ENCODE assay signal across 15 cellular contexts in genomic region chr4:139817657-139818452, GRCh38.
DNase-seq lines count a peak whose midpoint lies in the region; ATAC-seq and TF ChIP-seq lines count a peak whose summit lies in the region.
"Had no signal": no experiment of that assay in that cellular context is flagged by ENCODE, and none has a peak within 500 bp of the region (broad histone marks: within the 10 kb centered on the region; RNA-seq: fewer than 3 reads in every experiment).

No MANE protein-coding gene starts in this region.

- H2AFZ ChIP-seq in Loucy (ENCODE audit: low read length) = no peak overlapping the region

- CTCF ChIA-PET in naive thymus-derived CD4-positive, alpha-beta T cell (lab: Charles Lee) = no interaction called here

- H3K9me3 ChIP-seq in BLaER1 treated with 17β-estradiol and CSF1 and Interleukin-3, amounts not matched to agents 10 nM and 100 nM (replicated peaks in 1 of 11) = peaks cover 0 to 12% (median 8%) of the 10 kb centered on the region in 11 experiments; a peak in 12 of 22 replicates
- H3K9me3 ChIP-seq in Loucy (ENCODE audit: insufficient read depth, low read depth, low read length) = no peaks in the 10 kb centered on the region
- no peaks in the 10 kb centered on the region for H3K9me3 ChIP-seq in ascending aorta
- no peaks in the 10 kb centered on the region for H3K9me3 ChIP-seq in naive thymus-derived CD4-positive, alpha-beta T cell (ENCODE audit: control insufficient read depth in 2 of 3, low read length in 3 of 3)
- H3K9me3 ChIP-seq: vagina had no signal

- no peak overlapping the region for H3K4me3 Mint-ChIP-seq in naive thymus-derived CD4-positive, alpha-beta T cell
- H3K4me3 Mint-ChIP-seq: activated naive CD8-positive, alpha-beta T cell; stimulated activated effector memory CD8-positive, alpha-beta T cell treated with anti-CD3 and anti-CD28 coated beads, Interleukin-12 subunit alpha, Interleukin-12 subunit beta, amount 100 ng/mL, for 72 hours had no signal

- POLR2A ChIA-PET in naive thymus-derived CD4-positive, alpha-beta T cell (lab: Charles Lee) = no interaction called here

- no peak overlapping the region for H3K4me3 ChIP-seq in BLaER1 treated with 17β-estradiol and CSF1 and Interleukin-3, amounts not matched to agents 10 nM and 100 nM
- no peak overlapping the region for H3K4me3 ChIP-seq in Loucy (ENCODE audit: low read length, poor library complexity, severe bottlenecking)
- no peak overlapping the region for H3K4me3 ChIP-seq in ascending aorta
- no peak overlapping the region for H3K4me3 ChIP-seq in naive thymus-derived CD4-positive, alpha-beta T cell (ENCODE audit: low read length)
- H3K4me3 ChIP-seq: GM12878, vagina had no signal

- peaks cover 0 to 17% (median 8%) of the 10 kb centered on the region in 11 experiments; a peak in 8 of 22 replicates for H3K36me3 ChIP-seq in BLaER1 treated with 17β-estradiol and CSF1 and Interleukin-3, amounts not matched to agents 10 nM and 100 nM
- peaks cover 4% of the 10 kb centered on the region; the same call in 1 of the 2 replicates for H3K36me3 ChIP-seq in Loucy (ENCODE audit: insufficient read depth, low read length)
- H3K36me3 ChIP-seq in ascending aorta = no peaks in the 10 kb centered on the region
- H3K36me3 ChIP-seq in naive thymus-derived CD4-positive, alpha-beta T cell (ENCODE audit: control insufficient read depth in 2 of 3, insufficient read depth in 3 of 3, low read length in 3 of 3) = no peaks in the 10 kb centered on the region
- H3K36me3 ChIP-seq: vagina had no signal

- H3K4me1 Mint-ChIP-seq in naive thymus-derived CD4-positive, alpha-beta T cell = peaks cover 0 to 10% (median 0%) of the 10 kb centered on the region in 7 donors

- no peak for ATAC-seq in naive thymus-derived CD4-positive, alpha-beta T cell
- ATAC-seq in GM21619 (IDR thresholded peaks at IDR 0.05; ENCODE audit: unreplicated experiment) = no peak
- ATAC-seq: GM12878; PC-3; stimulated activated effector memory CD8-positive, alpha-beta T cell treated with anti-CD3 and anti-CD28 coated beads, Interleukin-12 subunit alpha, Interleukin-12 subunit beta, amount 100 ng/mL, for 72 hours had no signal

- no peak for TF ChIP-seq CTCF in Loucy (conservative IDR thresholded peaks at IDR 0.05; ENCODE audit: low read length)
- TF ChIP-seq CTCF in ascending aorta (IDR thresholded peaks at IDR 0.05) = no peak

- peaks cover 0 to 17% (median 5%) of the 10 kb centered on the region in 5 donors for H3K27me3 Mint-ChIP-seq in naive thymus-derived CD4-positive, alpha-beta T cell
- H3K27me3 Mint-ChIP-seq: activated naive CD8-positive, alpha-beta T cell had no signal

- H4K20me1 ChIP-seq in BLaER1 treated with 17β-estradiol and CSF1 and Interleukin-3, amounts not matched to agents 10 nM and 100 nM = no peaks in the 10 kb centered on the region
- no peaks in the 10 kb centered on the region for H4K20me1 ChIP-seq in Loucy (ENCODE audit: insufficient read depth, low read length, poor library complexity, severe bottlenecking)

- no peaks in the 10 kb centered on the region for H3K27me3 ChIP-seq in BLaER1 treated with 17β-estradiol and CSF1 and Interleukin-3, amounts not matched to agents 10 nM and 100 nM
- H3K27me3 ChIP-seq in Loucy (ENCODE audit: insufficient read depth, low read length, poor library complexity, severe bottlenecking) = no peaks in the 10 kb centered on the region
- no peaks in the 10 kb centered on the region for H3K27me3 ChIP-seq in ascending aorta
- H3K27me3 ChIP-seq in naive thymus-derived CD4-positive, alpha-beta T cell (ENCODE audit: control insufficient read depth in 2 of 2, insufficient read depth in 2 of 2, low read length in 2 of 2) = no peaks in the 10 kb centered on the region
- H3K27me3 ChIP-seq: vagina had no signal

- intact Hi-C loops in ascending aorta (cut with DNase I) = loop anchor here (5.0 kb wide), 2 partner anchors 81 to 334 kb away; partner anchors contain the start of gene MAML3
- intact Hi-C loops in naive thymus-derived CD4-positive, alpha-beta T cell (cut with micrococcal nuclease) = no loop called here

- H3K36me3 Mint-ChIP-seq in naive thymus-derived CD4-positive, alpha-beta T cell = peaks cover 0 to 4% (median 0%) of the 10 kb centered on the region in 5 donors
- H3K36me3 Mint-ChIP-seq: stimulated activated effector memory CD8-positive, alpha-beta T cell treated with anti-CD3 and anti-CD28 coated beads, Interleukin-12 subunit alpha, Interleukin-12 subunit beta, amount 100 ng/mL, for 72 hours had no signal

- H3F3A ChIP-seq in Loucy (ENCODE audit: low read depth) = no peaks in the 10 kb centered on the region

- peak overlapping the region in 10 of 11 experiments; percentile 3 to 97 (median 94); a peak in 19 of 22 replicates for H3K27ac ChIP-seq in BLaER1 treated with 17β-estradiol and CSF1 and Interleukin-3, amounts not matched to agents 10 nM and 100 nM
- peak overlapping the region; percentile 7 to 87 for H3K27ac ChIP-seq in ascending aorta
- H3K27ac ChIP-seq in naive thymus-derived CD4-positive, alpha-beta T cell (ENCODE audit: low read depth, low read length) = no peak overlapping the region

- peak overlapping the region in 1 of 11 experiments; percentile 7; a peak in 1 of 22 replicates for H3K9ac ChIP-seq in BLaER1 treated with 17β-estradiol and CSF1 and Interleukin-3, amounts not matched to agents 10 nM and 100 nM
- peak overlapping the region; percentile 23 for H3K9ac ChIP-seq in Loucy (ENCODE audit: low read depth, low read length, poor library complexity, severe bottlenecking)

- no peaks in the 10 kb centered on the region for H3K79me2 ChIP-seq in Loucy (ENCODE audit: insufficient read depth, low read length)

- H3K9me2 ChIP-seq in Loucy (replicated peaks; ENCODE audit: low read depth, low read length) = no peaks in the 10 kb centered on the region

- H3K4me1 ChIP-seq in BLaER1 treated with 17β-estradiol and CSF1 and Interleukin-3, amounts not matched to agents 10 nM and 100 nM = peaks cover 58 to 65% (median 61%) of the 10 kb centered on the region in 10 experiments
- H3K4me1 ChIP-seq in Loucy (ENCODE audit: insufficient read depth, low read length, poor library complexity, severe bottlenecking) = peaks cover 24% of the 10 kb centered on the region
- H3K4me1 ChIP-seq in ascending aorta = peaks cover 6 to 10% of the 10 kb centered on the region in 2 donors
- no peaks in the 10 kb centered on the region for H3K4me1 ChIP-seq in naive thymus-derived CD4-positive, alpha-beta T cell (ENCODE audit: control insufficient read depth in 2 of 2, insufficient read depth in 2 of 2, low read length in 2 of 2)

- no peaks in the 10 kb centered on the region for H3K9me3 Mint-ChIP-seq in naive thymus-derived CD4-positive, alpha-beta T cell
- H3K9me3 Mint-ChIP-seq: stimulated activated effector memory CD8-positive, alpha-beta T cell treated with anti-CD3 and anti-CD28 coated beads, Interleukin-12 subunit alpha, Interleukin-12 subunit beta, amount 100 ng/mL, for 72 hours had no signal

- H3K27ac Mint-ChIP-seq in naive thymus-derived CD4-positive, alpha-beta T cell = no peak overlapping the region
- H3K27ac Mint-ChIP-seq: activated naive CD8-positive, alpha-beta T cell; stimulated activated effector memory CD8-positive, alpha-beta T cell treated with anti-CD3 and anti-CD28 coated beads, Interleukin-12 subunit alpha, Interleukin-12 subunit beta, amount 100 ng/mL, for 72 hours had no signal

- peak in 1 of 2 donors; percentile 72 for DNase-seq in ascending aorta (ENCODE audit: low spot score in 2 of 2)
- DNase-seq in myocyte (ENCODE audit: low read depth) = peak; percentile 62
- no peak for DNase-seq in naive thymus-derived CD4-positive, alpha-beta T cell
- no peak for DNase-seq in NCI-H774 (lab: John Stamatoyannopoulos, UW)
- DNase-seq in NCI-H524 (lab: John Stamatoyannopoulos, UW) = no peak
- DNase-seq: PC-3; stimulated activated CD4-positive, alpha-beta T cell treated with anti-CD3 and anti-CD28 coated beads, Interleukin-4, amount 100 ng/mL, for 24 hours; SW 1271 had no signal

- H3K4me2 ChIP-seq in BLaER1 treated with 17β-estradiol and CSF1 and Interleukin-3, amounts not matched to agents 10 nM and 100 nM = peak overlapping the region; percentile 39 to 95 (median 90)
- peak overlapping the region; percentile 9 for H3K4me2 ChIP-seq in Loucy (ENCODE audit: low read depth, low read length, poor library complexity, severe bottlenecking)
